In genomic region chr15:92611995-92612745, GRCh38 we compare ENCODE assay signal across 14 cellular contexts. TPM values are rescaled to one million over a fixed set of nuclear protein-coding genes. Genes with fewer than 3 reads are reported as not detected.
DNase-seq lines count a peak whose midpoint lies in the region; ATAC-seq and TF ChIP-seq lines count a peak whose summit lies in the region.
"Had no signal": no experiment of that assay in that cellular context is flagged by ENCODE, and none has a peak within 500 bp of the region (broad histone marks: within the 10 kb centered on the region; RNA-seq: fewer than 3 reads in every experiment).

No MANE protein-coding gene starts in this region.

- H3K36me3 Mint-ChIP-seq in stimulated activated memory B cell treated with anti-CD40 and anti-IgM and Interleukin-4, amounts not matched to agents 10 μg/mL and 1 μg/mL and 100 μg/mL, for 72 hours, result no peaks in the 10 kb centered on the region
- H3K36me3 Mint-ChIP-seq in Calu3 (ENCODE audit: insufficient read depth, unreplicated experiment), result no peaks in the 10 kb centered on the region
- H3K36me3 Mint-ChIP-seq: stimulated activated naive B cell treated with anti-CD40 and anti-IgM and Interleukin-4, amounts not matched to agents 10 μg/mL and 1 μg/mL and 100 μg/mL, for 72 hours had no signal

- H3K4me3 ChIP-seq in Panc1 (ENCODE audit: low read depth in 2 of 2, low read length in 2 of 2), result no peak overlapping the region
- H3K4me3 ChIP-seq: gastroesophageal sphincter, lung had no signal

- no peaks in the 10 kb centered on the region for H3K4me1 Mint-ChIP-seq in stimulated activated memory B cell treated with anti-CD40 and anti-IgM and Interleukin-4, amounts not matched to agents 10 μg/mL and 1 μg/mL and 100 μg/mL, for 72 hours
- H3K4me1 Mint-ChIP-seq in Calu3 (ENCODE audit: low read depth, unreplicated experiment), result peaks cover 1% of the 10 kb centered on the region
- H3K4me1 Mint-ChIP-seq: stimulated activated naive B cell treated with anti-CD40 and anti-IgM and Interleukin-4, amounts not matched to agents 10 μg/mL and 1 μg/mL and 100 μg/mL, for 72 hours had no signal

- no peak overlapping the region for H3K4me3 Mint-ChIP-seq in stimulated activated memory B cell treated with anti-CD40 and anti-IgM and Interleukin-4, amounts not matched to agents 10 μg/mL and 1 μg/mL and 100 μg/mL, for 72 hours
- H3K4me3 Mint-ChIP-seq in Calu3 (ENCODE audit: low read depth, unreplicated experiment), result no peak overlapping the region
- H3K4me3 Mint-ChIP-seq: stimulated activated naive B cell treated with anti-CD40 and anti-IgM and Interleukin-4, amounts not matched to agents 10 μg/mL and 1 μg/mL and 100 μg/mL, for 72 hours; T-helper 2 cell treated with Interferon-gamma antibody and Interleukin-4, amounts not matched to agents 5 μg/mL and 100 μg/mL, for 36 hours had no signal

- ATAC-seq in Right ventricle myocardium superior (ENCODE audit: poor library complexity) (peak; percentile 45), Right ventricle myocardium inferior (no peak), Panc1 (peak; percentile 72; the same call in 1 of the 2 replicates)
- ATAC-seq in stimulated activated memory B cell treated with anti-CD40 and anti-IgM and Interleukin-4, amounts not matched to agents 10 μg/mL and 1 μg/mL and 100 μg/mL, for 72 hours, result no peak
- ATAC-seq: gastroesophageal sphincter had no signal

- H3K4me1 ChIP-seq in Panc1 (ENCODE audit: control insufficient read depth, insufficient read depth, low read length), result peaks cover 7% of the 10 kb centered on the region

- intact Hi-C loops in Right ventricle myocardium superior (cut with DNase I) (no loop called here), Right ventricle myocardium inferior (cut with DNase I) (no loop called here), Panc1 (cut with micrococcal nuclease; ENCODE audit: unreplicated experiment) (loop anchor here (10.0 kb wide), 1 partner anchor 103 kb away; no protein-coding TSS in a partner anchor), Calu3 (cut with micrococcal nuclease; ENCODE audit: unreplicated experiment) (loop anchor here (1.0 to 2.0 kb wide), 2 partner anchors 71 to 103 kb away; no protein-coding TSS in a partner anchor)

- in situ Hi-C loops in Panc1 (cut with HindIII; ENCODE audit: low pct_unique_long_range_greater_than_20kb, low sequenced_read_pairs), result no loop called here

- no peak for TF ChIP-seq CTCF in Panc1 (IDR thresholded peaks at IDR 0.05)
- no peak for TF ChIP-seq CTCF in Calu3 (IDR thresholded peaks at IDR 0.05; ENCODE audit: unreplicated experiment)

- no peak overlapping the region for H3K27ac Mint-ChIP-seq in stimulated activated memory B cell treated with anti-CD40 and anti-IgM and Interleukin-4, amounts not matched to agents 10 μg/mL and 1 μg/mL and 100 μg/mL, for 72 hours
- no peak overlapping the region for H3K27ac Mint-ChIP-seq in Calu3 (ENCODE audit: unreplicated experiment)
- H3K27ac Mint-ChIP-seq: stimulated activated naive B cell treated with anti-CD40 and anti-IgM and Interleukin-4, amounts not matched to agents 10 μg/mL and 1 μg/mL and 100 μg/mL, for 72 hours; T-helper 2 cell treated with Interferon-gamma antibody and Interleukin-4, amounts not matched to agents 5 μg/mL and 100 μg/mL, for 36 hours had no signal

- BruUV-seq in Panc1 (replicated peaks; lab: Mats Ljungman, UMichigan) (no TSS peak), Calu3 (replicated peaks; lab: Mats Ljungman, UMichigan) (no TSS peak)

- POLR2A ChIA-PET in Panc1 (lab: Charles Lee), result no interaction called here

- CTCF ChIA-PET in Panc1 (lab: Charles Lee) (interaction anchor here (0.5 to 1.7 kb wide), 3 partner anchors 104 to 1359 kb away, joined by 3 to 6 read pairs (median 5); no protein-coding TSS in a partner anchor), Calu3 (lab: Charles Lee) (interaction anchor here (0.6 to 1.0 kb wide), 2 partner anchors 103 to 447 kb away, joined by 3 to 4 read pairs; no protein-coding TSS in a partner anchor)

- peaks cover 8% of the 10 kb centered on the region for H3K27me3 Mint-ChIP-seq in stimulated activated memory B cell treated with anti-CD40 and anti-IgM and Interleukin-4, amounts not matched to agents 10 μg/mL and 1 μg/mL and 100 μg/mL, for 72 hours
- peaks cover 18% of the 10 kb centered on the region for H3K27me3 Mint-ChIP-seq in Calu3 (ENCODE audit: unreplicated experiment)
- H3K27me3 Mint-ChIP-seq: stimulated activated naive B cell treated with anti-CD40 and anti-IgM and Interleukin-4, amounts not matched to agents 10 μg/mL and 1 μg/mL and 100 μg/mL, for 72 hours had no signal

- H3K9me3 Mint-ChIP-seq in stimulated activated memory B cell treated with anti-CD40 and anti-IgM and Interleukin-4, amounts not matched to agents 10 μg/mL and 1 μg/mL and 100 μg/mL, for 72 hours, result no peaks in the 10 kb centered on the region
- no peaks in the 10 kb centered on the region for H3K9me3 Mint-ChIP-seq in Calu3 (ENCODE audit: low read depth, unreplicated experiment)
- H3K9me3 Mint-ChIP-seq: stimulated activated naive B cell treated with anti-CD40 and anti-IgM and Interleukin-4, amounts not matched to agents 10 μg/mL and 1 μg/mL and 100 μg/mL, for 72 hours; T-helper 2 cell treated with Interferon-gamma antibody and Interleukin-4, amounts not matched to agents 5 μg/mL and 100 μg/mL, for 36 hours had no signal

- H3K36me3 ChIP-seq in Panc1 (ENCODE audit: control insufficient read depth, insufficient read depth, low read length), result no peaks in the 10 kb centered on the region
- H3K36me3 ChIP-seq: gastroesophageal sphincter had no signal

- H3K9me3 ChIP-seq in Panc1 (ENCODE audit: control insufficient read depth, insufficient read depth, low read depth, low read length), result no peaks in the 10 kb centered on the region
- H3K9me3 ChIP-seq: gastroesophageal sphincter had no signal

- DNase-seq in Right ventricle myocardium superior, result no peak
- DNase-seq in Right ventricle myocardium inferior (ENCODE audit: missing footprints), result no peak
- DNase-seq in Panc1 (ENCODE audit: low read depth, low spot score), result no peak
- peak; percentile 27 for DNase-seq in islet precursor cell
- peak; percentile 37 for DNase-seq in superior temporal gyrus (ENCODE audit: extremely low spot score)
- no peak for DNase-seq in stimulated activated CD4-positive, alpha-beta T cell treated with anti-CD3 and anti-CD28 coated beads, Interleukin-12 subunit alpha, Interleukin-12 subunit beta, amount 100 ng/mL, for 4 hours
- no peak for DNase-seq in Calu3
- DNase-seq: GDM1; OCI-M1; stimulated activated naive B cell treated with anti-CD40 and anti-IgM and Interleukin-4, amounts not matched to agents 10 μg/mL and 1 μg/mL and 100 μg/mL, for 72 hours had no signal

- no peak overlapping the region for H3K27ac ChIP-seq in Panc1 (ENCODE audit: low read length)

- H3K27me3 ChIP-seq in Panc1 (ENCODE audit: control insufficient read depth, insufficient read depth, low read length), result no peaks in the 10 kb centered on the region
- H3K27me3 ChIP-seq: gastroesophageal sphincter had no signal

RNA-seq across cellular contexts. Expression of gene FAM174B, which starts 43.4 kb away (rescaled TPM):
- total RNA-seq in Right ventricle myocardium superior, result 11.9 TPM
- 13.0 TPM for total RNA-seq in Right ventricle myocardium inferior
- total RNA-seq in Panc1 (2021; ENCODE audit: unreplicated experiment), result 30.7 TPM
- polyA plus RNA-seq in Panc1 (2012; ENCODE audit: insufficient read length), result 22.5 TPM
- total RNA-seq in Calu3 (2022), result 12.4 and 15.3 TPM in 2 replicates

Comparison
In these comparisons a context has a peak if more than half of its experiments do, and no peak if none do; other contexts are left out.
1. ATAC-seq: peak in Right ventricle myocardium superior (single experiment) and Panc1 (single experiment); none in Right ventricle myocardium inferior (single experiment) and stimulated activated memory B cell treated with anti-CD40 and anti-IgM and Interleukin-4, amounts not matched to agents 10 μg/mL and 1 μg/mL and 100 μg/mL, for 72 hours (single experiment).
2. DNase-seq: peak in islet precursor cell (single experiment) and superior temporal gyrus (single experiment); none in Right ventricle myocardium superior (single experiment), Right ventricle myocardium inferior (single experiment), Panc1 (single experiment), stimulated activated CD4-positive, alpha-beta T cell treated with anti-CD3 and anti-CD28 coated beads, Interleukin-12 subunit alpha, Interleukin-12 subunit beta, amount 100 ng/mL, for 4 hours (single experiment) and Calu3 (single experiment).
3. intact Hi-C loops: an anchor here in Panc1 (10.0 kb wide) and Calu3 (1.0 to 2.0 kb wide); none called in Right ventricle myocardium superior and Right ventricle myocardium inferior.